In the genomic region with DNA sequence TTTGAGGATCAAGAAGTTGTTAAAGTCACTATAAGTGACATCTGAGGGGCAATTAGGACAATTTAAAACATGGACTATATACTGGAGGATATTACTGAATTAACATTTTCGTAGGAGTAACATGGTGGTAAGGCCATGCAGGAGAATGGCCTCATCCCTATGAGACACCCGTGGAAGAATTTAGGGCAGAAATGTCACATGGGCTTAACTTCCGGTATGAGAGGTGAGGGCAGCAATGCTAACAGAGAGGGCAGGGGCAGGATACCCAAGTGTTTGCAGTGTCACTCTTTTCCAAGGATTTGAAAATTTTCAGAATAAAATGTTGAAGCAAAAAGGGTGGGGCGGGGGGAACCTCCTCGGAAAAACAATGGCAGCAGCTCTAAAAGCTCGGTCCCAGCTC, we compare ENCODE assay signal across 8 cellular contexts. TPM values are rescaled to one million over a fixed set of nuclear protein-coding genes. Genes with fewer than 3 reads are reported as not detected.
DNase-seq lines count a peak whose midpoint lies in the region; ATAC-seq and TF ChIP-seq lines count a peak whose summit lies in the region.

No MANE protein-coding gene starts in this region.

- no peaks in the 10 kb centered on the region for H3K9me3 Mint-ChIP-seq in activated CD8-positive, alpha-beta memory T cell treated with anti-CD3 and anti-CD28 coated beads, Interleukin-2, amount 10 ng/mL, durations not matched to agents 7 days and 5 days (ENCODE audit: low read depth)
- no peaks in the 10 kb centered on the region for H3K9me3 Mint-ChIP-seq in activated naive CD8-positive, alpha-beta T cell (ENCODE audit: low read depth)

- CTCF ChIA-PET in activated CD8-positive, alpha-beta memory T cell treated with anti-CD3 and anti-CD28 coated beads, Interleukin-2, amount 10 ng/mL, durations not matched to agents 7 days and 5 days (lab: Charles Lee) = interaction anchor here (1.6 to 4.6 kb wide), 2 partner anchors 14 to 150 kb away, joined by 4 to 23 read pairs; no protein-coding TSS in a partner anchor

- intact Hi-C loops in right lobe of liver (cut with DNase I) = no loop called here

- DNase-seq in activated CD8-positive, alpha-beta memory T cell treated with anti-CD3 and anti-CD28 coated beads, Interleukin-2, amount 10 ng/mL, durations not matched to agents 7 days and 5 days = no peak
- no peak for DNase-seq in activated CD8-positive, alpha-beta memory T cell treated with anti-CD3 and anti-CD28 coated beads, Interleukin-2, amount 50 U/mL, for 48 hours
- DNase-seq in right lobe of liver (no peak), suprapubic skin (ENCODE audit: low spot score in 2 of 2) (no peak), middle frontal gyrus (ENCODE audit: extremely low spot score, low spot score) (no peak), SW 1271 (lab: John Stamatoyannopoulos, UW) (no peak), NAMALWA (ENCODE audit: low spot score) (no peak)

- no peak for TF ChIP-seq EP300 in suprapubic skin (IDR thresholded peaks at IDR 0.05)

- H3K9me3 ChIP-seq in right lobe of liver (no peaks in the 10 kb centered on the region), suprapubic skin (no peaks in the 10 kb centered on the region)

- 46% methylated on average over 6 of the region's 6 CpGs for WGBS in right lobe of liver (ENCODE audit: insufficient coverage, low coverage, low lambda C conversion rate, missing lambda C conversion rate)
- 57% methylated on average over 6 of the region's 6 CpGs for WGBS in suprapubic skin

- H3K4me1 Mint-ChIP-seq in activated CD8-positive, alpha-beta memory T cell treated with anti-CD3 and anti-CD28 coated beads, Interleukin-2, amount 10 ng/mL, durations not matched to agents 7 days and 5 days = peaks cover 83% of the 10 kb centered on the region
- H3K4me1 Mint-ChIP-seq in activated naive CD8-positive, alpha-beta T cell (ENCODE audit: low read depth) = peaks cover 94% of the 10 kb centered on the region

- no peaks in the 10 kb centered on the region for H3K27me3 Mint-ChIP-seq in activated CD8-positive, alpha-beta memory T cell treated with anti-CD3 and anti-CD28 coated beads, Interleukin-2, amount 10 ng/mL, durations not matched to agents 7 days and 5 days
- H3K27me3 Mint-ChIP-seq in activated naive CD8-positive, alpha-beta T cell = no peaks in the 10 kb centered on the region

- TF ChIP-seq POLR2A in right lobe of liver (IDR thresholded peaks at IDR 0.05) (no peak), suprapubic skin (IDR thresholded peaks at IDR 0.05) (no peak)

- TF ChIP-seq CTCF in right lobe of liver (IDR thresholded peaks at IDR 0.05) = no peak
- TF ChIP-seq CTCF in suprapubic skin (IDR thresholded peaks at IDR 0.05) = no peak

- H3K4me1 ChIP-seq in right lobe of liver (peaks cover 0 to 62% (median 22%) of the 10 kb centered on the region in 4 donors), suprapubic skin (peaks cover 58% of the 10 kb centered on the region)

- H3K36me3 ChIP-seq in right lobe of liver (no peaks in the 10 kb centered on the region), suprapubic skin (peaks cover 16% of the 10 kb centered on the region)

- peak overlapping the region; percentile 53 for H3K4me3 Mint-ChIP-seq in activated CD8-positive, alpha-beta memory T cell treated with anti-CD3 and anti-CD28 coated beads, Interleukin-2, amount 10 ng/mL, durations not matched to agents 7 days and 5 days
- H3K4me3 Mint-ChIP-seq in activated naive CD8-positive, alpha-beta T cell = peak overlapping the region; percentile 80

- H3K27me3 ChIP-seq in right lobe of liver = no peaks in the 10 kb centered on the region
- H3K27me3 ChIP-seq in suprapubic skin = no peaks in the 10 kb centered on the region

- no peak for ATAC-seq in activated CD8-positive, alpha-beta memory T cell treated with anti-CD3 and anti-CD28 coated beads, Interleukin-2, amount 10 ng/mL, durations not matched to agents 7 days and 5 days
- no peak for ATAC-seq in right lobe of liver

- H3K4me3 ChIP-seq in right lobe of liver = no peak overlapping the region
- H3K4me3 ChIP-seq in suprapubic skin = no peak overlapping the region

- H3K27ac ChIP-seq in right lobe of liver (peak overlapping the region in 2 of 3 donors; percentile 48 to 51), suprapubic skin (peak overlapping the region; percentile 26)

- H3K27ac Mint-ChIP-seq in activated CD8-positive, alpha-beta memory T cell treated with anti-CD3 and anti-CD28 coated beads, Interleukin-2, amount 10 ng/mL, durations not matched to agents 7 days and 5 days = peak overlapping the region; percentile 93
- peak overlapping the region; percentile 94 for H3K27ac Mint-ChIP-seq in activated naive CD8-positive, alpha-beta T cell

- H3K36me3 Mint-ChIP-seq in activated CD8-positive, alpha-beta memory T cell treated with anti-CD3 and anti-CD28 coated beads, Interleukin-2, amount 10 ng/mL, durations not matched to agents 7 days and 5 days = peaks cover 16% of the 10 kb centered on the region
- peaks cover 13% of the 10 kb centered on the region for H3K36me3 Mint-ChIP-seq in activated naive CD8-positive, alpha-beta T cell

RNA-seq across cellular contexts. Expression of a gene that starts 23.6 kb away (rescaled TPM):
- 100 to 1,000 TPM in 1 of 2 experiments, 10 to 100 TPM in 1; 97.8 to 108 TPM for total RNA-seq in activated CD8-positive, alpha-beta memory T cell treated with anti-CD3 and anti-CD28 coated beads, Interleukin-2, amount 10 ng/mL, durations not matched to agents 7 days and 5 days
- total RNA-seq in right lobe of liver (10 to 100 TPM; 21.7 to 49.5 (median 24.5) TPM), suprapubic skin (10 to 100 TPM; 55.6 to 85.0 (median 78.0) TPM)

RNA-seq across cellular contexts. Expression of a gene that starts 40.2 kb away (rescaled TPM):
- total RNA-seq in activated CD8-positive, alpha-beta memory T cell treated with anti-CD3 and anti-CD28 coated beads, Interleukin-2, amount 10 ng/mL, durations not matched to agents 7 days and 5 days = 10 to 100 TPM in 1 of 2 experiments, 1 to 10 TPM in 1; 7.3 to 11.7 TPM
- total RNA-seq in right lobe of liver (1 to 10 TPM; 1.1 to 7.9 (median 5.0) TPM), suprapubic skin (10 to 100 TPM in 2 of 4 donors, 1 to 10 TPM in 2; 7.2 to 36.5 (median 10.0) TPM)

RNA-seq across cellular contexts. Expression of a gene that starts 49.6 kb away (rescaled TPM):
- 1 to 10 TPM; 5.1 to 7.0 TPM for total RNA-seq in activated CD8-positive, alpha-beta memory T cell treated with anti-CD3 and anti-CD28 coated beads, Interleukin-2, amount 10 ng/mL, durations not matched to agents 7 days and 5 days
- 1 to 10 TPM; 1.7 to 3.9 (median 2.8) TPM for total RNA-seq in right lobe of liver
- 10 to 100 TPM in 2 of 4 donors, 1 to 10 TPM in 2; 7.4 to 15.4 (median 12.0) TPM for total RNA-seq in suprapubic skin

RNA-seq across cellular contexts. Expression of a gene that starts 50.7 kb away (rescaled TPM):
- total RNA-seq in activated CD8-positive, alpha-beta memory T cell treated with anti-CD3 and anti-CD28 coated beads, Interleukin-2, amount 10 ng/mL, durations not matched to agents 7 days and 5 days = 100 to 1,000 TPM; 214 to 217 TPM
- total RNA-seq in right lobe of liver = 100 to 1,000 TPM; 108 to 161 (median 157) TPM
- total RNA-seq in suprapubic skin = 100 to 1,000 TPM in 3 of 4 donors, 10 to 100 TPM in 1; 80.9 to 245 (median 174) TPM
